8 cellular contexts compared by ENCODE assay signal in the genomic region with DNA sequence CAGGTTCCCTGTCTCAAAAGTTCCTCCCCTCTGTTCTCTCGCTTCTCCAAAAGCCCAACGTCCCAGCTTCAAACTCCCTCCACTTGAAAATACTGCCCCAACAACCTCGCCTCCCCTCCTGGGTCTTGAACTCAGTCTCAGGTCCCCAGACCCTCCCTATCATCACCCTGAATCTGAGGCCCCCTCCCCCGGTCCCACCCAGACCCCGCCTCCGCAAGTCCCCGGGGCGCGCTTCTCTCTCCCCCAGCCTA. TPM values are rescaled to one million over a fixed set of nuclear protein-coding genes. Genes with fewer than 3 reads are reported as not detected.
DNase-seq lines count a peak whose midpoint lies in the region; ATAC-seq, FAIRE-seq and TF ChIP-seq lines count a peak whose summit lies in the region.

No MANE protein-coding gene starts in this region.

- dilution Hi-C loops in keratinocyte (cut with MboI; ENCODE audit: extremely low pct_ligation_motif_present, low sequenced_read_pairs): no loop called here

- FAIRE-seq in keratinocyte (lab: Jason Lieb, UNC): no peak
- FAIRE-seq in GM12891 (lab: Jason Lieb, UNC): no peak

- peak; percentile 4 for ATAC-seq in GM18502 (IDR thresholded peaks at IDR 0.05; ENCODE audit: poor library complexity, unreplicated experiment)

- DNase-seq in Jurkat, Clone E6-1 (ENCODE audit: low read depth, low spot score): peak; percentile 62
- DNase-seq in keratinocyte (ENCODE audit: low read depth, low spot score) (no peak), substantia nigra (lab: John Stamatoyannopoulos, UW) (peak in 1 of 49 donors; percentile 58), GM12891 (ENCODE audit: insufficient read length, low spot score) (no peak), OCI-M2 (lab: John Stamatoyannopoulos, UW; ENCODE audit: unreplicated experiment) (no peak)
- DNase-seq in stimulated activated CD4-positive, alpha-beta T cell treated with anti-CD3 and anti-CD28 coated beads, Interleukin-4, amount 100 ng/mL, for 4 hours: no peak

- H4K20me1 ChIP-seq in keratinocyte (ENCODE audit: control insufficient read depth, extremely low read depth, insufficient read depth, low read length): peaks cover 5% of the 10 kb centered on the region

- peaks cover 16% of the 10 kb centered on the region for H3K4me1 ChIP-seq in keratinocyte (ENCODE audit: control insufficient read depth, extremely low read depth, insufficient read depth, low read length)

- H3K79me2 ChIP-seq in keratinocyte (ENCODE audit: control insufficient read depth, insufficient read depth, low read length): peaks cover 33% of the 10 kb centered on the region

- TF ChIP-seq POLR2A in GM12891 (IDR thresholded peaks at IDR 0.05; ENCODE audit: low read depth, low read length): no peak

- H2AFZ ChIP-seq in keratinocyte (ENCODE audit: control insufficient read depth, low read length): peak overlapping the region; percentile 67

- peak overlapping the region; percentile 100 for H3K9ac ChIP-seq in keratinocyte (ENCODE audit: control insufficient read depth, extremely low read depth, insufficient read depth, low read length)

- H3K9me1 ChIP-seq in keratinocyte (ENCODE audit: control insufficient read depth, extremely low read depth, insufficient read depth, low read length): no peaks in the 10 kb centered on the region

- H3K4me2 ChIP-seq in keratinocyte (ENCODE audit: control insufficient read depth, extremely low read depth, insufficient read depth, low read depth, low read length): peak overlapping the region; percentile 79

- peak overlapping the region; percentile 97 for H3K4me3 ChIP-seq in Jurkat, Clone E6-1 (ENCODE audit: low read length)
- H3K4me3 ChIP-seq in keratinocyte (ENCODE audit: control insufficient read depth in 2 of 3, extremely low read depth in 1 of 3, insufficient read depth in 2 of 3, low read depth in 1 of 3, low read length in 3 of 3): peak overlapping the region; percentile 96 to 100 (median 100)

- H3K36me3 ChIP-seq in keratinocyte (ENCODE audit: control insufficient read depth in 2 of 2, extremely low read depth in 1 of 2, insufficient read depth in 2 of 2, low read length in 2 of 2): peaks cover 17 to 19% of the 10 kb centered on the region in 2 experiments

- H3K27me3 ChIP-seq in keratinocyte (ENCODE audit: control insufficient read depth, extremely low read depth, insufficient read depth, low read length): no peaks in the 10 kb centered on the region

- no peaks in the 10 kb centered on the region for H3K9me3 ChIP-seq in keratinocyte (ENCODE audit: control insufficient read depth, low read depth, low read length)

- no peak for TF ChIP-seq CTCF in keratinocyte (optimal IDR thresholded peaks at IDR 0.05 in 1 of 3, IDR thresholded peaks at IDR 0.05 in 1 of 3, conservative IDR thresholded peaks at IDR 0.05 in 1 of 3; ENCODE audit: extremely low read depth in 1 of 3, insufficient read depth in 2 of 3, low read length in 3 of 3)

- H3K27ac ChIP-seq in angular gyrus (ENCODE audit: low read depth, low read length) (peak overlapping the region; percentile 99), keratinocyte (ENCODE audit: control insufficient read depth, insufficient read depth, low read length) (peak overlapping the region; percentile 99), substantia nigra (ENCODE audit: low read depth, low read length, poor library complexity, severe bottlenecking) (peak overlapping the region; percentile 98)

TF ChIP-seq in GM12891, 5 proteins besides CTCF, POLR2A, EP300 and RAD21:
- TF ChIP-seq PAX5 (IDR thresholded peaks at IDR 0.05; ENCODE audit: insufficient read depth, low read length, severe bottlenecking) (no peak), SPI1 (IDR thresholded peaks at IDR 0.05; ENCODE audit: low read depth, low read length) (no peak), POLR2AphosphoS5 (IDR thresholded peaks at IDR 0.05; ENCODE audit: low read depth, low read length) (no peak), POU2F2 (IDR thresholded peaks at IDR 0.05; ENCODE audit: low read depth, low read length) (no peak), TAF1 (IDR thresholded peaks at IDR 0.05; ENCODE audit: low read depth, low read length) (no peak)

RNA-seq across cellular contexts. Expression of a gene that starts 0.3 kb away (rescaled TPM):
- 7.3 TPM for polyA plus RNA-seq in Jurkat, Clone E6-1 (2012; ENCODE audit: insufficient read depth, insufficient read length)
- 11.8 to 16.1 TPM (median 13.2 TPM) in 3 replicates for polyA plus RNA-seq in keratinocyte
- polyA plus RNA-seq in keratinocyte (2011; ENCODE audit: low read depth): 1.1 TPM
- polyA plus RNA-seq in keratinocyte (2011; cell fraction: cytosol; rRNA removed): 9.0 and 9.9 TPM in 2 replicates
- 11.3 and 14.8 TPM in 2 replicates for polyA plus RNA-seq in keratinocyte (2011; cell fraction: nucleus; rRNA removed)
- 11.9 and 19.4 TPM in 2 replicates for polyA plus RNA-seq in keratinocyte (2012; ENCODE audit: low replicate concordance)
- polyA minus RNA-seq in keratinocyte: 14.4 to 18.5 TPM (median 14.8 TPM) in 3 replicates
- 35.3 TPM for polyA minus RNA-seq in keratinocyte (2011; cell fraction: cytosol; rRNA and poly(A)+ RNA removed)
- 9.1 and 9.6 TPM in 2 replicates for polyA minus RNA-seq in keratinocyte (2011; cell fraction: nucleus; rRNA and poly(A)+ RNA removed)
- polyA plus RNA-seq in GM12891 (2012; ENCODE audit: low read depth, missing spikeins): 8.8 TPM

RNA-seq across cellular contexts. Expression of a gene that starts 18.1 kb away (rescaled TPM):
- 2.6 TPM for polyA plus RNA-seq in Jurkat, Clone E6-1 (2012; ENCODE audit: insufficient read depth, insufficient read length)
- 9.5 to 15.4 TPM (median 10.5 TPM) in 3 replicates for polyA plus RNA-seq in keratinocyte
- 17.5 TPM for polyA plus RNA-seq in keratinocyte (2011; ENCODE audit: low read depth)
- 7.1 and 13.0 TPM in 2 replicates for polyA plus RNA-seq in keratinocyte (2011; cell fraction: cytosol; rRNA removed)
- 8.1 and 10.9 TPM in 2 replicates for polyA plus RNA-seq in keratinocyte (2011; cell fraction: nucleus; rRNA removed)
- 10.6 and 28.6 TPM in 2 replicates for polyA plus RNA-seq in keratinocyte (2012; ENCODE audit: low replicate concordance)
- 3.8 to 6.1 TPM (median 4.4 TPM) in 3 replicates for polyA minus RNA-seq in keratinocyte
- 10.0 TPM for polyA minus RNA-seq in keratinocyte (2011; cell fraction: cytosol; rRNA and poly(A)+ RNA removed)
- 3.5 and 4.0 TPM in 2 replicates for polyA minus RNA-seq in keratinocyte (2011; cell fraction: nucleus; rRNA and poly(A)+ RNA removed)
- 11.7 TPM for polyA plus RNA-seq in GM12891 (2012; ENCODE audit: low read depth, missing spikeins)

RNA-seq across cellular contexts. Expression of a gene that starts 21.7 kb away (rescaled TPM):
- polyA plus RNA-seq in Jurkat, Clone E6-1 (2012; ENCODE audit: insufficient read depth, insufficient read length): 26.5 TPM
- 48.6 to 129 TPM (median 52.5 TPM) in 3 replicates for polyA plus RNA-seq in keratinocyte
- polyA plus RNA-seq in keratinocyte (2011; ENCODE audit: low read depth): 26.7 TPM
- 57.0 and 105 TPM in 2 replicates for polyA plus RNA-seq in keratinocyte (2011; cell fraction: cytosol; rRNA removed)
- 39.1 and 52.7 TPM in 2 replicates for polyA plus RNA-seq in keratinocyte (2011; cell fraction: nucleus; rRNA removed)
- 75.2 and 154 TPM in 2 replicates for polyA plus RNA-seq in keratinocyte (2012; ENCODE audit: low replicate concordance)
- 34.0 to 82.3 TPM (median 74.7 TPM) in 3 replicates for polyA minus RNA-seq in keratinocyte
- polyA minus RNA-seq in keratinocyte (2011; cell fraction: cytosol; rRNA and poly(A)+ RNA removed): 105 TPM
- 15.5 and 17.0 TPM in 2 replicates for polyA minus RNA-seq in keratinocyte (2011; cell fraction: nucleus; rRNA and poly(A)+ RNA removed)
- 20.9 TPM for polyA plus RNA-seq in GM12891 (2012; ENCODE audit: low read depth, missing spikeins)

RNA-seq across cellular contexts. Expression of a gene that starts 22.9 kb away (rescaled TPM):
- polyA plus RNA-seq in Jurkat, Clone E6-1 (2012; ENCODE audit: insufficient read depth, insufficient read length): 2.2 TPM
- polyA plus RNA-seq in keratinocyte: 0.06 to 0.28 TPM (median 0.17 TPM) in 3 replicates
- polyA plus RNA-seq in keratinocyte (2011; ENCODE audit: low read depth): not detected
- 0.12 TPM in 1 of 2 replicates, not detected in the other for polyA plus RNA-seq in keratinocyte (2011; cell fraction: cytosol; rRNA removed)
- 0.20 and 0.57 TPM in 2 replicates for polyA plus RNA-seq in keratinocyte (2011; cell fraction: nucleus; rRNA removed)
- 0.22 TPM in 1 of 2 replicates, not detected in the other for polyA plus RNA-seq in keratinocyte (2012; ENCODE audit: low replicate concordance)
- not detected in 3 replicates for polyA minus RNA-seq in keratinocyte
- polyA minus RNA-seq in keratinocyte (2011; cell fraction: cytosol; rRNA and poly(A)+ RNA removed): not detected
- not detected in 2 replicates for polyA minus RNA-seq in keratinocyte (2011; cell fraction: nucleus; rRNA and poly(A)+ RNA removed)
- 0.96 TPM for polyA plus RNA-seq in GM12891 (2012; ENCODE audit: low read depth, missing spikeins)

RNA-seq across cellular contexts. Expression of a gene that starts 30.7 kb away (rescaled TPM):
- 3.0 TPM for polyA plus RNA-seq in Jurkat, Clone E6-1 (2012; ENCODE audit: insufficient read depth, insufficient read length)
- 0.22 to 0.49 TPM (median 0.42 TPM) in 3 replicates for polyA plus RNA-seq in keratinocyte
- 0.56 TPM for polyA plus RNA-seq in keratinocyte (2011; ENCODE audit: low read depth)
- polyA plus RNA-seq in keratinocyte (2011; cell fraction: cytosol; rRNA removed): 0.21 and 0.45 TPM in 2 replicates
- polyA plus RNA-seq in keratinocyte (2011; cell fraction: nucleus; rRNA removed): 0.82 and 1.0 TPM in 2 replicates
- 0.45 and 0.90 TPM in 2 replicates for polyA plus RNA-seq in keratinocyte (2012; ENCODE audit: low replicate concordance)
- 0.13 to 0.33 TPM (median 0.32 TPM) in 3 replicates for polyA minus RNA-seq in keratinocyte
- polyA minus RNA-seq in keratinocyte (2011; cell fraction: cytosol; rRNA and poly(A)+ RNA removed): 0.58 TPM
- polyA minus RNA-seq in keratinocyte (2011; cell fraction: nucleus; rRNA and poly(A)+ RNA removed): 0.32 and 0.47 TPM in 2 replicates
- 0.87 TPM for polyA plus RNA-seq in GM12891 (2012; ENCODE audit: low read depth, missing spikeins)
